In genomic region chr5:31361906-31362900, GRCh38 we compare ENCODE assay signal across 1 cellular context.
A peak's percentile ranks its signal among the peaks of the same experiment; 100 is the strongest.
TF ChIP-seq lines count a peak whose summit lies in the region.

No MANE protein-coding gene starts in this region.

TF ChIP-seq in GM23338, 12 proteins besides CTCF, POLR2A, EP300 and RAD21 (continued from another document):
- TF ChIP-seq, protein P1, sequence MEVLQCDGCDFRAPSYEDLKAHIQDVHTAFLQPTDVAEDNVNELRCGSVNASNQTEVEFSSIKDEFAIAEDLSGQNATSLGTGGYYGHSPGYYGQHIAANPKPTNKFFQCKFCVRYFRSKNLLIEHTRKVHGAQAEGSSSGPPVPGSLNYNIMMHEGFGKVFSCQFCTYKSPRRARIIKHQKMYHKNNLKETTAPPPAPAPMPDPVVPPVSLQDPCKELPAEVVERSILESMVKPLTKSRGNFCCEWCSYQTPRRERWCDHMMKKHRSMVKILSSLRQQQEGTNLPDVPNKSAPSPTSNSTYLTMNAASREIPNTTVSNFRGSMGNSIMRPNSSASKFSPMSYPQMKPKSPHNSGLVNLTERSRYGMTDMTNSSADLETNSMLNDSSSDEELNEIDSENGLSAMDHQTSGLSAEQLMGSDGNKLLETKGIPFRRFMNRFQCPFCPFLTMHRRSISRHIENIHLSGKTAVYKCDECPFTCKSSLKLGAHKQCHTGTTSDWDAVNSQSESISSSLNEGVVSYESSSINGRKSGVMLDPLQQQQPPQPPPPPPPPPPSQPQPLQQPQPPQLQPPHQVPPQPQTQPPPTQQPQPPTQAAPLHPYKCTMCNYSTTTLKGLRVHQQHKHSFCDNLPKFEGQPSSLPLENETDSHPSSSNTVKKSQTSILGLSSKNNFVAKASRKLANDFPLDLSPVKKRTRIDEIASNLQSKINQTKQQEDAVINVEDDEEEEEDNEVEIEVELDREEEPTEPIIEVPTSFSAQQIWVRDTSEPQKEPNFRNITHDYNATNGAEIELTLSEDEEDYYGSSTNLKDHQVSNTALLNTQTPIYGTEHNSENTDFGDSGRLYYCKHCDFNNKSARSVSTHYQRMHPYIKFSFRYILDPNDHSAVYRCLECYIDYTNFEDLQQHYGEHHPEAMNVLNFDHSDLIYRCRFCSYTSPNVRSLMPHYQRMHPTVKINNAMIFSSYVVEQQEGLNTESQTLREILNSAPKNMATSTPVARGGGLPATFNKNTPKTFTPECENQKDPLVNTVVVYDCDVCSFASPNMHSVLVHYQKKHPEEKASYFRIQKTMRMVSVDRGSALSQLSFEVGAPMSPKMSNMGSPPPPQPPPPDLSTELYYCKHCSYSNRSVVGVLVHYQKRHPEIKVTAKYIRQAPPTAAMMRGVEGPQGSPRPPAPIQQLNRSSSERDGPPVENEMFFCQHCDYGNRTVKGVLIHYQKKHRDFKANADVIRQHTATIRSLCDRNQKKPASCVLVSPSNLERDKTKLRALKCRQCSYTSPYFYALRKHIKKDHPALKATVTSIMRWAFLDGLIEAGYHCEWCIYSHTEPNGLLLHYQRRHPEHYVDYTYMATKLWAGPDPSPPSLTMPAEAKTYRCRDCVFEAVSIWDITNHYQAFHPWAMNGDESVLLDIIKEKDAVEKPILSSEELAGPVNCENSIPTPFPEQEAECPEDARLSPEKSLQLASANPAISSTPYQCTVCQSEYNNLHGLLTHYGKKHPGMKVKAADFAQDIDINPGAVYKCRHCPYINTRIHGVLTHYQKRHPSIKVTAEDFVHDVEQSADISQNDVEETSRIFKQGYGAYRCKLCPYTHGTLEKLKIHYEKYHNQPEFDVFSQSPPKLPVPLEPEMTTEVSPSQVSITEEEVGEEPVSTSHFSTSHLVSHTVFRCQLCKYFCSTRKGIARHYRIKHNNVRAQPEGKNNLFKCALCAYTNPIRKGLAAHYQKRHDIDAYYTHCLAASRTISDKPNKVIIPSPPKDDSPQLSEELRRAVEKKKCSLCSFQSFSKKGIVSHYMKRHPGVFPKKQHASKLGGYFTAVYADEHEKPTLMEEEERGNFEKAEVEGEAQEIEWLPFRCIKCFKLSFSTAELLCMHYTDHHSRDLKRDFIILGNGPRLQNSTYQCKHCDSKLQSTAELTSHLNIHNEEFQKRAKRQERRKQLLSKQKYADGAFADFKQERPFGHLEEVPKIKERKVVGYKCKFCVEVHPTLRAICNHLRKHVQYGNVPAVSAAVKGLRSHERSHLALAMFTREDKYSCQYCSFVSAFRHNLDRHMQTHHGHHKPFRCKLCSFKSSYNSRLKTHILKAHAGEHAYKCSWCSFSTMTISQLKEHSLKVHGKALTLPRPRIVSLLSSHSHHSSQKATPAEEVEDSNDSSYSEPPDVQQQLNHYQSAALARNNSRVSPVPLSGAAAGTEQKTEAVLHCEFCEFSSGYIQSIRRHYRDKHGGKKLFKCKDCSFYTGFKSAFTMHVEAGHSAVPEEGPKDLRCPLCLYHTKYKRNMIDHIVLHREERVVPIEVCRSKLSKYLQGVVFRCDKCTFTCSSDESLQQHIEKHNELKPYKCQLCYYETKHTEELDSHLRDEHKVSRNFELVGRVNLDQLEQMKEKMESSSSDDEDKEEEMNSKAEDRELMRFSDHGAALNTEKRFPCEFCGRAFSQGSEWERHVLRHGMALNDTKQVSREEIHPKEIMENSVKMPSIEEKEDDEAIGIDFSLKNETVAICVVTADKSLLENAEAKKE (CRISPR knock-in tag; IDR thresholded peaks at IDR 0.05): peak; percentile 60; the same call in 1 of the 2 replicates
- TF ChIP-seq EZH2 (IDR thresholded peaks at IDR 0.05; ENCODE audit: low read depth, unreplicated experiment): no peak
- no peak for TF ChIP-seq JUNB (IDR thresholded peaks at IDR 0.05; ENCODE audit: unreplicated experiment)
- no peak for TF ChIP-seq STAT1 (IDR thresholded peaks at IDR 0.05; ENCODE audit: unreplicated experiment)
- TF ChIP-seq ZNF331 (CRISPR knock-in tag; IDR thresholded peaks at IDR 0.05; ENCODE audit: low read depth): no peak; the same call in 1 of the 2 replicates
- TF ChIP-seq POLR2AphosphoS5 (IDR thresholded peaks at IDR 0.05; ENCODE audit: low read depth): no peak
